Comparison of ENCODE assay signal across 9 cellular contexts in genomic region chr13:52070929-52071523, GRCh38. TPM values are rescaled to one million over a fixed set of nuclear protein-coding genes. Genes with fewer than 3 reads are reported as not detected.
A peak's percentile ranks its signal among the peaks of the same experiment; 100 is the strongest.
DNase-seq lines count a peak whose midpoint lies in the region; ATAC-seq and TF ChIP-seq lines count a peak whose summit lies in the region.
"Had no signal": no experiment of that assay in that cellular context is flagged by ENCODE, and none has a peak within 500 bp of the region (broad histone marks: within the 10 kb centered on the region; RNA-seq: fewer than 3 reads in every experiment).

No MANE protein-coding gene starts in this region.

- no peaks in the 10 kb centered on the region for H3K9me2 ChIP-seq in MM.1S (replicated peaks; ENCODE audit: insufficient read depth, low read length)

- H3K27me3 ChIP-seq in MM.1S (replicated peaks; ENCODE audit: insufficient read depth, low read length): no peaks in the 10 kb centered on the region

- no peak overlapping the region for H3K9ac ChIP-seq in MM.1S (ENCODE audit: low read length)

- H3K79me2 ChIP-seq in MM.1S (ENCODE audit: low read length): no peaks in the 10 kb centered on the region

- ATAC-seq in HG03342 (IDR thresholded peaks at IDR 0.05; ENCODE audit: unreplicated experiment): no peak

- no peak overlapping the region for H2AFZ ChIP-seq in MM.1S (ENCODE audit: low read length)

- no peaks in the 10 kb centered on the region for H3K4me1 ChIP-seq in MM.1S (ENCODE audit: low read length)

- no peaks in the 10 kb centered on the region for H3F3A ChIP-seq in MM.1S (ENCODE audit: insufficient read depth, low read length)

- H3K36me3 ChIP-seq in MM.1S (replicated peaks; ENCODE audit: insufficient read depth, low read length): no peaks in the 10 kb centered on the region

- DNase-seq in ELR (ENCODE audit: low read depth): peak; percentile 59
- DNase-seq in MM.1S: no peak
- peak; percentile 18 for DNase-seq in activated naive CD4-positive, alpha-beta T cell treated with anti-CD3 and anti-CD28 coated beads, Interleukin-2, amount 50 U/mL, for 16 hours
- DNase-seq in lung microvascular endothelial cell (ENCODE audit: low read depth in 2 of 2): peak; percentile 17 to 47
- DNase-seq in GOT3 (lab: John Stamatoyannopoulos, UW): no peak
- DNase-seq in coronary artery (ENCODE audit: low spot score): no peak

- TF ChIP-seq CTCF in MM.1S (IDR thresholded peaks at IDR 0.05; ENCODE audit: low read length) (peak; percentile 21), coronary artery (IDR thresholded peaks at IDR 0.05) (no peak)

- no peaks in the 10 kb centered on the region for H3K9me3 ChIP-seq in MM.1S (replicated peaks; ENCODE audit: insufficient read depth, low read length)

- no peak overlapping the region for H3K4me2 ChIP-seq in MM.1S (ENCODE audit: low read depth, low read length)

- H3K27ac ChIP-seq in MM.1S (ENCODE audit: low read length) (no peak overlapping the region), coronary artery (no peak overlapping the region)
- H3K27ac ChIP-seq: skin epidermis had no signal

- no peaks in the 10 kb centered on the region for H4K20me1 ChIP-seq in MM.1S (ENCODE audit: insufficient read depth, low read length)

- H3K4me3 ChIP-seq in MM.1S (ENCODE audit: low read length) (no peak overlapping the region), coronary artery (no peak overlapping the region)
- H3K4me3 ChIP-seq: skin epidermis had no signal

RNA-seq across cellular contexts. Expression of gene UTP14C, which starts 46.5 kb away (rescaled TPM):
- 6.3 and 10.7 TPM in 2 replicates for total RNA-seq in lung microvascular endothelial cell

RNA-seq across cellular contexts. Expression of gene NEK5, which starts 57.8 kb away (rescaled TPM):
- total RNA-seq in lung microvascular endothelial cell: under 0.01 and 0.20 TPM in 2 replicates
- total RNA-seq: T-helper 1 cell treated with Interleukin-12 subunit alpha and Interleukin-12 subunit beta and Interleukin-4 antibody, amounts not matched to agents 30 ng/mL and 1 ng/mL, for 36 hours had no signal

RNA-seq across cellular contexts. Expression of gene ALG11, which starts 58.8 kb away (rescaled TPM):
- total RNA-seq in lung microvascular endothelial cell: 11.3 and 17.9 TPM in 2 replicates

RNA-seq across cellular contexts. Expression of gene ATP7B, which starts 59.8 kb away (rescaled TPM):
- total RNA-seq in lung microvascular endothelial cell: 4.6 TPM in 2 replicates

Comparison
In these comparisons a context has a peak if more than half of its experiments do, and no peak if none do; other contexts are left out.
1. DNase-seq: peak in ELR (single experiment), activated naive CD4-positive, alpha-beta T cell treated with anti-CD3 and anti-CD28 coated beads, Interleukin-2, amount 50 U/mL, for 16 hours (single experiment) and lung microvascular endothelial cell (2 of 2); none in MM.1S (single experiment), GOT3 (single experiment) and coronary artery (single experiment).